9 cellular contexts compared by ENCODE assay signal in genomic region chr13:50122465-50122864, GRCh38.
DNase-seq lines count a peak whose midpoint lies in the region; ATAC-seq and TF ChIP-seq lines count a peak whose summit lies in the region.
"Had no signal": no experiment of that assay in that cellular context is flagged by ENCODE, and none has a peak within 500 bp of the region (broad histone marks: within the 10 kb centered on the region; RNA-seq: fewer than 3 reads in every experiment).

No MANE protein-coding gene starts in this region.

- no peaks in the 10 kb centered on the region for H3K27me3 Mint-ChIP-seq in Caco-2 (ENCODE audit: insufficient read depth, unreplicated experiment)

- BruUV-seq in Caco-2 (replicated peaks; lab: Mats Ljungman, UMichigan), result no TSS peak

- peak overlapping the region; percentile 1 for H3K27ac Mint-ChIP-seq in Caco-2 (ENCODE audit: unreplicated experiment)

- no peak for TF ChIP-seq CTCF in Caco-2 (IDR thresholded peaks at IDR 0.05; ENCODE audit: insufficient read depth in 1 of 2, low read depth in 1 of 2, low read length in 1 of 2, severe bottlenecking in 1 of 2, unreplicated experiment in 1 of 2)
- no peak for TF ChIP-seq CTCF in neutrophil (IDR thresholded peaks at IDR 0.05)
- no peak for TF ChIP-seq CTCF in omental fat pad (IDR thresholded peaks at IDR 0.05)

- 0 out of 2 replicates have a peak, but pooled peaks cover 3% of the 10 kb centered on the region for H3K36me3 ChIP-seq in Caco-2 (ENCODE audit: control insufficient read depth, insufficient read depth, low read length)
- peaks cover 16% of the 10 kb centered on the region for H3K36me3 ChIP-seq in KOPT-K1 (ENCODE audit: insufficient read depth, low read length)
- peaks cover 4% of the 10 kb centered on the region for H3K36me3 ChIP-seq in adipocyte (ENCODE audit: control insufficient read depth, insufficient read depth, low read length, severe bottlenecking)
- peaks cover 15% of the 10 kb centered on the region for H3K36me3 ChIP-seq in neutrophil
- H3K36me3 ChIP-seq: ovary had no signal

- peak overlapping the region; percentile 95 for H3K4me3 Mint-ChIP-seq in Caco-2 (ENCODE audit: unreplicated experiment)

- H3K4me3 ChIP-seq in Caco-2 (ENCODE audit: low read depth, low read length), result no peak overlapping the region
- H3K4me3 ChIP-seq in adipocyte (ENCODE audit: low read length), result peak overlapping the region; percentile 95
- H3K4me3 ChIP-seq in neutrophil (ENCODE audit: low read depth in 1 of 2, low read length in 1 of 2), result peak overlapping the region; percentile 97 to 99
- H3K4me3 ChIP-seq: ovary had no signal

- POLR2A ChIA-PET in Caco-2 (lab: Charles Lee), result no interaction called here

- CTCF ChIA-PET in Caco-2 (lab: Charles Lee), result no interaction called here

- no peak for DNase-seq in Caco-2
- DNase-seq in adipocyte (ENCODE audit: low read depth), result no peak
- no peak for DNase-seq in omental fat pad (ENCODE audit: low spot score)
- DNase-seq: activated CD4-positive, alpha-beta T cell treated with anti-CD3 and anti-CD28 coated beads for 4 hours; ovary had no signal

- ATAC-seq in GM21786 (IDR thresholded peaks at IDR 0.05; ENCODE audit: unreplicated experiment) (no peak), HG02623 (IDR thresholded peaks at IDR 0.05; ENCODE audit: unreplicated experiment) (no peak), omental fat pad (ENCODE audit: low FRiP score) (no peak)

- no peaks in the 10 kb centered on the region for H3K9me3 Mint-ChIP-seq in Caco-2 (ENCODE audit: unreplicated experiment)

- H3K27ac ChIP-seq in KOPT-K1 (ENCODE audit: low read depth, low read length, poor library complexity, severe bottlenecking) (peak overlapping the region; percentile 99), neutrophil (peak overlapping the region; percentile 100)
- H3K27ac ChIP-seq: ovary had no signal

- H3K36me3 Mint-ChIP-seq in Caco-2 (ENCODE audit: insufficient read depth, unreplicated experiment), result peaks cover 37% of the 10 kb centered on the region

- H3K9ac ChIP-seq in adipocyte (ENCODE audit: low read length), result peak overlapping the region; percentile 90

- peaks cover 26% of the 10 kb centered on the region for H3K4me1 Mint-ChIP-seq in Caco-2 (ENCODE audit: low read depth, unreplicated experiment)

- intact Hi-C loops in Caco-2 (cut with micrococcal nuclease; ENCODE audit: unreplicated experiment), result loop anchor here (5.0 kb wide), 2 partner anchors 125 to 185 kb away; partner anchors contain the start of genes SPRYD7 and TRIM13

- H3K27me3 ChIP-seq in Caco-2 (replicated peaks; ENCODE audit: control insufficient read depth, insufficient read depth, low read length), result no peaks in the 10 kb centered on the region
- H3K27me3 ChIP-seq in adipocyte (replicated peaks; ENCODE audit: control insufficient read depth, insufficient read depth, low read length), result no peaks in the 10 kb centered on the region
- peaks cover 2% of the 10 kb centered on the region for H3K27me3 ChIP-seq in neutrophil
- H3K27me3 ChIP-seq: ovary had no signal

- no peaks in the 10 kb centered on the region for H3K9me3 ChIP-seq in Caco-2
- no peaks in the 10 kb centered on the region for H3K9me3 ChIP-seq in KOPT-K1 (ENCODE audit: insufficient read depth, low read length, poor library complexity, severe bottlenecking)
- H3K9me3 ChIP-seq in adipocyte (ENCODE audit: control insufficient read depth, low read length), result no peaks in the 10 kb centered on the region
- H3K9me3 ChIP-seq in neutrophil, result no peaks in the 10 kb centered on the region
- H3K9me3 ChIP-seq: ovary had no signal

- H3K4me1 ChIP-seq in Caco-2 (peaks cover 22% of the 10 kb centered on the region), adipocyte (ENCODE audit: control insufficient read depth, insufficient read depth, low read length) (peaks cover 33% of the 10 kb centered on the region), neutrophil (ENCODE audit: control insufficient read depth in 1 of 2, insufficient read depth in 1 of 2, low read depth in 1 of 2, low read length in 1 of 2) (peaks cover 46 to 61% of the 10 kb centered on the region in 2 experiments)
